8 cellular contexts compared by ENCODE assay signal in the genomic region with DNA sequence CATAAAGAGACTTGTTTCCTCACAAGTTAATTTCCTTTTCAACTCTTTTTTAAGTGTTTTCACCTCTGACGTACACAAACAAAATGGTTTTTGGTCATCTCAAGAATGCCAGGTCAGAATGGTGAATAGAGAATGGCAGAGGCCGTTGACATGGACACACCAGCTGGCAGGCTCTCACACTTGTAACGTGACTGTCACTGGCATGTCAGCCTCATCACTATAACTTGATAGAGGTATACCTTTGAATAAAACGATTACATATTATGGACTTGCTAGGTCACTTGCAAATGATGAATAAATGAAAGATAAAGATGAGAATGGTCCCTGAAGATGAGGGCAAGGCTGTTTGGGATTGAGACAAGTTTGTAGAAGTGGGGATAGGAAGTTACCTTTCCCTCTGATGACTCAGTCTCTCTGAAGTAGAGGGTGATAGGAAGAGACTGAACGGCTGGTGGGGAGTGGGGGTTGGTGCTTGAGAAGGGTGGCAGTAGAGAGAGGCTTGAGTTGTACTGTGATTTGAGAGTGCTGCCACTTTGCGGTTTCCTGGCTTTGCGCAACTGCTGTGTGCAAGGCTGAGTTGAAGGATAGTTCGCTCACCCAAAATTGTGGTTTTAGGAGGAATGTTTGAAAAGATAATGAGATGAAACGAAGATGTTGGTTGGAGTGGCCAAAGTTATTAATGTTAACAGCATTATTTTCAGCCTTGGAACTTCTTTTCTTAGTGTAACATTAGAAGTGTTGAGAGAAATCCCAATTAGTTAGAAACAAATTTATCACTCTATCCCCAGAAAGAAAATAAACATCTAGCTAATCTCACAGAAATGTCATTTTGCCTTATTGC. TPM values are rescaled to one million over a fixed set of nuclear protein-coding genes. Genes with fewer than 3 reads are reported as not detected.
DNase-seq lines count a peak whose midpoint lies in the region; ATAC-seq lines count a peak whose summit lies in the region.

No MANE protein-coding gene starts in this region.

- no peak for ATAC-seq in HG02840 (IDR thresholded peaks at IDR 0.05; ENCODE audit: low FRiP score, unreplicated experiment)
- ATAC-seq in HG02571 (IDR thresholded peaks at IDR 0.05; ENCODE audit: unreplicated experiment): no peak

- DNase-seq in HT-29 (ENCODE audit: low spot score): peak; percentile 64
- peak; percentile 73 for DNase-seq in UCSD-AML1 (lab: John Stamatoyannopoulos, UW; ENCODE audit: unreplicated experiment)
- DNase-seq in effector CD4-positive, alpha-beta T cell: peak; percentile 10
- DNase-seq in stimulated activated CD8-positive, alpha-beta memory T cell treated with anti-CD3 and anti-CD28 coated beads, Interleukin-15, amount 100 ng/mL, for 24 hours (ENCODE audit: low read depth): peak; percentile 3
- DNase-seq in kidney glomerular epithelial cell (lab: John Stamatoyannopoulos, UW): no peak
- DNase-seq in NCI-H1436 treated with DMSO at 0.1 percent for 48 hours (lab: John Stamatoyannopoulos, UW): no peak

RNA-seq across cellular contexts. Expression of gene TBPL1, which starts 30.3 kb away (rescaled TPM):
- 13.0 and 15.3 TPM in 2 replicates for total RNA-seq in HT-29 (2014; rRNA removed; shearing (Covaris generic))

Comparison
In these comparisons a context has a peak if more than half of its experiments do, and no peak if none do; other contexts are left out.
1. DNase-seq: peak in HT-29 (single experiment), UCSD-AML1 (single experiment), effector CD4-positive, alpha-beta T cell (single experiment) and stimulated activated CD8-positive, alpha-beta memory T cell treated with anti-CD3 and anti-CD28 coated beads, Interleukin-15, amount 100 ng/mL, for 24 hours (single experiment); none in kidney glomerular epithelial cell (single experiment) and NCI-H1436 treated with DMSO at 0.1 percent for 48 hours (single experiment).